In genomic region chr19:17125728-17126677, GRCh38 we compare ENCODE assay signal across 8 cellular contexts. TPM values are rescaled to one million over a fixed set of nuclear protein-coding genes. Genes with fewer than 3 reads are reported as not detected.
A peak's percentile ranks its signal among the peaks of the same experiment; 100 is the strongest.
DNase-seq lines count a peak whose midpoint lies in the region; ATAC-seq, FAIRE-seq and TF ChIP-seq lines count a peak whose summit lies in the region.

No MANE protein-coding gene starts in this region.

- H3K27me3 ChIP-seq in RWPE2 (ENCODE audit: insufficient read depth, poor library complexity, severe bottlenecking) (no peaks in the 10 kb centered on the region), left ventricle myocardium inferior (ENCODE audit: low read depth) (no peaks in the 10 kb centered on the region)

- FAIRE-seq in GM18507 (lab: Jason Lieb, UNC) = peak; percentile 93

- ATAC-seq in HG02870 (IDR thresholded peaks at IDR 0.05; ENCODE audit: unreplicated experiment) (peak; percentile 42), RWPE2 (ENCODE audit: low read depth) (0 out of 3 replicates have a peak, but pooled peaks have one; percentile 19)

- intact Hi-C loops in left ventricle myocardium inferior (cut with micrococcal nuclease) = no loop called here

- H3K27ac ChIP-seq in RWPE2 (ENCODE audit: poor library complexity, severe bottlenecking) (no peak overlapping the region), left ventricle myocardium inferior (replicated peaks) (peak overlapping the region; percentile 74)

- H3K4me3 ChIP-seq in RWPE2 (ENCODE audit: severe bottlenecking) (no peak overlapping the region), left ventricle myocardium inferior (no peak overlapping the region)

- H3K36me3 ChIP-seq in RWPE2 (ENCODE audit: low read depth) (no peaks in the 10 kb centered on the region; the same call in 1 of the 2 replicates), left ventricle myocardium inferior (no peaks in the 10 kb centered on the region)

- TF ChIP-seq CTCF in RWPE2 (IDR thresholded peaks at IDR 0.05; ENCODE audit: poor library complexity, severe bottlenecking) = no peak
- no peak for TF ChIP-seq CTCF in left ventricle myocardium inferior (IDR thresholded peaks at IDR 0.05; ENCODE audit: borderline replicate concordance)

- H3K4me1 ChIP-seq in RWPE2 (ENCODE audit: insufficient read depth, poor library complexity, severe bottlenecking) = peaks cover 4% of the 10 kb centered on the region
- peaks cover 19% of the 10 kb centered on the region for H3K4me1 ChIP-seq in left ventricle myocardium inferior

- no peaks in the 10 kb centered on the region for H3K9me3 ChIP-seq in RWPE2 (ENCODE audit: severe bottlenecking)
- no peaks in the 10 kb centered on the region for H3K9me3 ChIP-seq in left ventricle myocardium inferior (replicated peaks)

- DNase-seq in GM18507 (ENCODE audit: extremely low spot score, insufficient read length, low read depth) (peak; percentile 61), RWPE2 (ENCODE audit: low spot score) (no peak), activated gamma-delta T cell treated with Interleukin-2 at 50 U/mL for 16 hours (peak; percentile 82), left ventricle myocardium inferior (peak; percentile 62), NCI-H2081 treated with DMSO at 0.1 percent for 48 hours (lab: John Stamatoyannopoulos, UW) (no peak), NCI-H345 (lab: John Stamatoyannopoulos, UW) (no peak)
- peak; percentile 27 to 52 for DNase-seq in stimulated activated CD4-positive, alpha-beta T cell treated with anti-CD3 and anti-CD28 coated beads, Interleukin-15, amount 100 ng/mL, for 1 hour (ENCODE audit: low read depth in 1 of 2, low spot score in 1 of 2)

RNA-seq across cellular contexts. Expression of gene MYO9B, which starts 50.4 kb away (rescaled TPM):
- total RNA-seq in left ventricle myocardium inferior = 30.7 TPM

RNA-seq across cellular contexts. Expression of gene HAUS8, which starts 50.8 kb away (rescaled TPM):
- total RNA-seq in left ventricle myocardium inferior = 3.5 TPM

Comparison
In these comparisons a context has a peak if more than half of its experiments do, and no peak if none do; other contexts are left out.
1. DNase-seq: peak in GM18507 (single experiment), activated gamma-delta T cell treated with Interleukin-2 at 50 U/mL for 16 hours (single experiment), left ventricle myocardium inferior (single experiment) and stimulated activated CD4-positive, alpha-beta T cell treated with anti-CD3 and anti-CD28 coated beads, Interleukin-15, amount 100 ng/mL, for 1 hour (2 of 2); none in RWPE2 (single experiment), NCI-H2081 treated with DMSO at 0.1 percent for 48 hours (single experiment) and NCI-H345 (single experiment).